ENCODE assay signal across 1 cellular context in genomic region chr7:127666602-127667001, GRCh38.
TF ChIP-seq lines count a peak whose summit lies in the region.

No MANE protein-coding gene starts in this region.

TF ChIP-seq in SK-N-SH, 30 proteins besides CTCF, POLR2A, EP300 and RAD21 (continued from another document):
- TF ChIP-seq GABPA (IDR thresholded peaks at IDR 0.05; ENCODE audit: low read depth): no peak
- peak; percentile 52; the same call in 1 of the 2 replicates for TF ChIP-seq MXI1 (IDR thresholded peaks at IDR 0.05; ENCODE audit: low read depth, low read length)
- TF ChIP-seq FOSL2 (IDR thresholded peaks at IDR 0.05; ENCODE audit: borderline replicate concordance, low read depth): no peak
